In the genomic region with DNA sequence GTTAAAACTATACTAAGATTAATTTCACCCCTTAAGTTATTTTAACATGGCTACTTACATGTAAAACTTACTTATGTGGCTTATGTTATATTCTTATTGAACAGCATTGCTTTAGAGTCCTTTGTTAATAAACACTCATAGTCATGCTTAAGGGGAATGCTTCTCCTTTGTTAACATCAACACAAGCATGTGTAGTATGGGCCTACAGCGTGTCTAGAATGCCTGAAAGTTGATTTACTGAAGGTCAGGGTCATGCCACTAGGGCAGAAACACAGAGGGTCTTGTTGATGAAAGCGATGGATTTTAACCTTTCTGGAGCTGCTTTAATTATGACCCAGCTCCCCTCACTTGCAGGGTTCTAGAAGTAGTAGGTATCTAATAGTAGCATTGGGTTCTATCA, we compare ENCODE assay signal across 24 cellular contexts.
A peak's percentile ranks its signal among the peaks of the same experiment; 100 is the strongest.
DNase-seq lines count a peak whose midpoint lies in the region; ATAC-seq and TF ChIP-seq lines count a peak whose summit lies in the region.
"Had no signal": no experiment of that assay in that cellular context is flagged by ENCODE, and none has a peak within 500 bp of the region (broad histone marks: within the 10 kb centered on the region; RNA-seq: fewer than 3 reads in every experiment).

No MANE protein-coding gene starts in this region.

- intact Hi-C loops in mammary epithelial cell (cut with micrococcal nuclease), result no loop called here
- intact Hi-C loops in breast epithelium (cut with DNase I; ENCODE audit: low total_unique reads), result no loop called here

- no peak for TF ChIP-seq CTCF in mammary epithelial cell (conservative IDR thresholded peaks at IDR 0.05 in 1 of 2, IDR thresholded peaks at IDR 0.05 in 1 of 2; ENCODE audit: extremely low read depth in 1 of 2, insufficient read depth in 1 of 2, low read depth in 1 of 2, low read length in 2 of 2)
- TF ChIP-seq CTCF in breast epithelium (IDR thresholded peaks at IDR 0.05), result no peak
- no peak for TF ChIP-seq CTCF in RWPE2 (IDR thresholded peaks at IDR 0.05; ENCODE audit: poor library complexity, severe bottlenecking)
- no peak for TF ChIP-seq CTCF in foreskin keratinocyte (conservative IDR thresholded peaks at IDR 0.05)

- H3K9ac ChIP-seq in mammary epithelial cell (ENCODE audit: insufficient read depth, low read length), result no peak overlapping the region
- H3K9ac ChIP-seq: BLaER1 had no signal

- no peaks in the 10 kb centered on the region for H4K20me1 ChIP-seq in mammary epithelial cell (ENCODE audit: insufficient read depth, low read length)
- H4K20me1 ChIP-seq: BLaER1 had no signal

- no peak for ATAC-seq in RWPE2 (ENCODE audit: low read depth)
- no peak for ATAC-seq in foreskin keratinocyte
- ATAC-seq: A549, GM12878 had no signal

- CTCF ChIA-PET in mammary epithelial cell (lab: Charles Lee; ENCODE audit: low non-redundant PET), result no interaction called here

- H3K9me3 ChIP-seq in mammary epithelial cell (replicated peaks; ENCODE audit: insufficient read depth, low read length) (no peaks in the 10 kb centered on the region), breast epithelium (no peaks in the 10 kb centered on the region), RWPE2 (ENCODE audit: severe bottlenecking) (peaks cover 5% of the 10 kb centered on the region)
- H3K9me3 ChIP-seq: A549, BE2C had no signal

- H3K36me3 ChIP-seq in mammary epithelial cell (ENCODE audit: insufficient read depth, low read length) (no peaks in the 10 kb centered on the region), breast epithelium (no peaks in the 10 kb centered on the region), RWPE2 (ENCODE audit: low read depth) (no peaks in the 10 kb centered on the region)
- H3K36me3 ChIP-seq: BE2C, BLaER1 had no signal

- no TSS peak for BruUV-seq in mammary epithelial cell (replicated peaks; lab: Mats Ljungman, UMichigan)

- DNase-seq in mammary epithelial cell (no peak), breast epithelium (ENCODE audit: low spot score in 2 of 2) (no peak), RWPE2 (ENCODE audit: low spot score) (no peak), foreskin keratinocyte (no peak), Ammon's horn (ENCODE audit: low spot score) (no peak), NCI-H1694 treated with DMSO at 0.1 percent for 48 hours (lab: John Stamatoyannopoulos, UW) (no peak)
- DNase-seq: AML-193; BE2C; C1 segment of cervical spinal cord; CD4-positive, alpha-beta memory T cell; CD4-positive, CD25-positive, alpha-beta regulatory T cell; CD8-positive, alpha-beta memory T cell; COR-L47; DMS 273 treated with DMSO at 0.1 percent for 48 hours; DMS153; DMS53; DMS79; DND-41; EL; GDM1 had no signal

- no peaks in the 10 kb centered on the region for H3K79me2 ChIP-seq in mammary epithelial cell (ENCODE audit: insufficient read depth, low read length)

- no peak for TF ChIP-seq POLR2A in breast epithelium (IDR thresholded peaks at IDR 0.05)

- H2AFZ ChIP-seq in mammary epithelial cell (ENCODE audit: low read depth, low read length), result no peak overlapping the region

- dilution Hi-C loops in mammary epithelial cell (cut with HindIII; ENCODE audit: low sequenced_read_pairs), result no loop called here

- H3K4me2 ChIP-seq in mammary epithelial cell (ENCODE audit: insufficient read depth, low read depth, low read length), result no peak overlapping the region
- H3K4me2 ChIP-seq: A549, BLaER1 had no signal

- H3K27me3 ChIP-seq in mammary epithelial cell (ENCODE audit: insufficient read depth, low read length) (no peaks in the 10 kb centered on the region), breast epithelium (no peaks in the 10 kb centered on the region), RWPE2 (ENCODE audit: insufficient read depth, poor library complexity, severe bottlenecking) (no peaks in the 10 kb centered on the region), foreskin keratinocyte (no peaks in the 10 kb centered on the region)
- H3K27me3 ChIP-seq: BE2C, BLaER1 had no signal

- 100% methylated on average over 2 of the region's 2 CpGs for WGBS in mammary epithelial cell (ENCODE audit: low coverage, missing lambda C conversion rate)

- H3K4me3 ChIP-seq in mammary epithelial cell (replicated peaks in 1 of 3; ENCODE audit: insufficient read depth in 1 of 3, low read depth in 2 of 3, low read length in 3 of 3), result no peak overlapping the region
- no peak overlapping the region for H3K4me3 ChIP-seq in breast epithelium
- H3K4me3 ChIP-seq in RWPE2 (ENCODE audit: severe bottlenecking), result no peak overlapping the region
- H3K4me3 ChIP-seq: A549, BLaER1, GM12878 had no signal

- in situ Hi-C loops in mammary epithelial cell (cut with MboI; ENCODE audit: low sequenced_read_pairs in 2 of 2), result no loop called here

- H3K27ac ChIP-seq in mammary epithelial cell (ENCODE audit: insufficient read depth, low read depth, low read length) (peak overlapping the region; percentile 99), breast epithelium (no peak overlapping the region), RWPE2 (ENCODE audit: poor library complexity, severe bottlenecking) (peak overlapping the region; percentile 91), foreskin keratinocyte (peak overlapping the region; percentile 96)
- H3K27ac ChIP-seq: 22Rv1, A549, BLaER1 had no signal

- H3K4me1 ChIP-seq in mammary epithelial cell (ENCODE audit: insufficient read depth, low read length) (peaks cover 25% of the 10 kb centered on the region), breast epithelium (no peaks in the 10 kb centered on the region), RWPE2 (ENCODE audit: insufficient read depth, poor library complexity, severe bottlenecking) (peaks cover 18% of the 10 kb centered on the region), foreskin keratinocyte (peaks cover 24% of the 10 kb centered on the region)
- H3K4me1 ChIP-seq: A549, BE2C, BLaER1 had no signal

Comparison
In these comparisons a context has a peak if more than half of its experiments do, and no peak if none do; other contexts are left out.
1. H3K27ac ChIP-seq: peak in mammary epithelial cell (single experiment), RWPE2 (single experiment) and foreskin keratinocyte (single experiment); none in breast epithelium (0 of 2).